ENCODE assay signal across 8 cellular contexts in the genomic region with DNA sequence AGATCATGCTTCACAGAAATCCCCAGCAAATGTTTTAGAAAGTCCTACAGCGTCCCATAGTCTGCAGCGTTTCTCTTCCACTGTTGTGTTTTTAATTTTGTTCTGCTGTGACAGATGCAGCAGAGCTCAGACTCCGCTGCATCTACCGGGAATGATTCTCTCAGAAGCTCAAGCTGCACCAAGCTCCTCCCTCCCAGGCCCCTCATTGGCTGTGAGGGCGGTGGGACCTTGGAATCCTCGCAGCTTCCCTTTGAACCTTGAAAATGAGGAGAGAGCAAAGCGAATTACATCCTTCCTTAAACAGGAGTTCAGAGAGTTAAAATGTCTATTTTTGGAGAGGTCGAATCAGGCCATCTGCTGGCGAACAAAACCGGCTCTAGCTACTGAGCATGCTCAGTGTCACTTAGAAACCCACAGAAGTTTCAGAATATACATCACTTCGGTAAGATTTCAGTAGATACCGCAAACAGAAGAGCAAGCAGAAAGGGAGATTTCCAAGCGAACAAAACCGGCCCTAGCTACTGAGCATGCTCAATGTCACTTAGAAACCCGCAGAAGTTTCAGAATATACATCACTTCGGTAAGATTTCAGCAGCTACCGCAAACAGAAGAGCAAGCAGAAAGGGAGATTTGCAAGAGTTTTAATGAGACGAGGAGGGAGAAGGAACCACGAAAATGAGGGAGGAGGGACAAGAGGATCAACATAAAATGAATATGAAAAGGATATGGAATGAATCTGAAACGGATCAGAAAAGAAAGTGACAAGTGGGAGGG.
DNase-seq lines count a peak whose midpoint lies in the region; ATAC-seq and TF ChIP-seq lines count a peak whose summit lies in the region.

A gene (minus strand): TSS at position 144 of the 774 bp plus-strand sequence. CDS start 188 bp downstream, outside the sequence.

- POLR2A ChIA-PET in AG04449 (lab: Yijun Ruan, JAX): interaction anchor here (0.7 kb wide), 1 partner anchor 9 kb away, joined by 3 read pairs; no protein-coding TSS in a partner anchor

- H3K27me3 ChIP-seq in layer of hippocampus (ENCODE audit: control insufficient read depth, insufficient read depth, low read length): no peaks in the 10 kb centered on the region

- H3K27ac ChIP-seq in layer of hippocampus (ENCODE audit: low read depth, low read length): peak within 1 kb of the TSS; percentile 79

- CTCF ChIA-PET in AG04449 (lab: Yijun Ruan, JAX): interaction anchor here (0.9 kb wide), 1 partner anchor 487 kb away, joined by 3 read pairs; a partner anchor contains a TSS

- TF ChIP-seq CTCF in AG04449 (IDR thresholded peaks at IDR 0.05; ENCODE audit: insufficient read depth, low read length, missing control alignments): no peak
- no peak for TF ChIP-seq CTCF in choroid plexus epithelial cell (conservative IDR thresholded peaks at IDR 0.05; ENCODE audit: low read depth, low read length)

- ATAC-seq in GM18868 (IDR thresholded peaks at IDR 0.05; ENCODE audit: unreplicated experiment) (peak; percentile 74), HG03097 (IDR thresholded peaks at IDR 0.05; ENCODE audit: low FRiP score, unreplicated experiment) (peak; percentile 80)

- H3K4me3 ChIP-seq in AG04449 (ENCODE audit: low read depth, low read length) (peak within 1 kb of the TSS; percentile 59), choroid plexus epithelial cell (ENCODE audit: low read depth, low read length) (peak within 1 kb of the TSS; percentile 55)

- peak; percentile 16 for DNase-seq in AG04449 (ENCODE audit: low read depth, low spot score)
- peak; percentile 93 for DNase-seq in NCI-H446 (lab: John Stamatoyannopoulos, UW)
- peak; percentile 51 for DNase-seq in activated CD4-positive, CD25-positive, alpha-beta regulatory T cell treated with anti-CD3 and anti-CD28 coated beads, Interleukin-2, amount 50 U/mL, for 72 hours
- DNase-seq in choroid plexus epithelial cell (ENCODE audit: low read depth): peak; percentile 86
- peak; percentile 29 to 53 for DNase-seq in stimulated activated CD4-positive, alpha-beta T cell treated with anti-CD3 and anti-CD28 coated beads, Interleukin-1b, Interleukin-23, amount 100 ng/mL, for 4 hours (ENCODE audit: low read depth in 2 of 2)

Comparison
In these comparisons a context has a peak if more than half of its experiments do, and no peak if none do; other contexts are left out.
1. Peak in every context shown above with its lines: DNase-seq, ATAC-seq, H3K4me3 ChIP-seq and H3K27ac ChIP-seq.
2. DNase-seq: peak in every context shown above with its lines; median percentile 93 in NCI-H446; 86 in choroid plexus epithelial cell; 51 in activated CD4-positive, CD25-positive, alpha-beta regulatory T cell treated with anti-CD3 and anti-CD28 coated beads, Interleukin-2, amount 50 U/mL, for 72 hours; 41 in stimulated activated CD4-positive, alpha-beta T cell treated with anti-CD3 and anti-CD28 coated beads, Interleukin-1b, Interleukin-23, amount 100 ng/mL, for 4 hours; 16 in AG04449.